In genomic region chr15:57376695-57377477, GRCh38 we compare ENCODE assay signal across 8 cellular contexts. TPM values are rescaled to one million over a fixed set of nuclear protein-coding genes. Genes with fewer than 3 reads are reported as not detected.
DNase-seq lines count a peak whose midpoint lies in the region; ATAC-seq, FAIRE-seq and TF ChIP-seq lines count a peak whose summit lies in the region.

No MANE protein-coding gene starts in this region.

- TF ChIP-seq CTCF in bronchial epithelial cell (IDR thresholded peaks at IDR 0.05; ENCODE audit: insufficient read depth, low read length, severe bottlenecking) (no peak), HepG2 (CRISPR knock-in tag; IDR thresholded peaks at IDR 0.05) (no peak)

- H3K4me3 ChIP-seq in bronchial epithelial cell (ENCODE audit: low read depth, low read length): peak overlapping the region; percentile 46
- H3K4me3 ChIP-seq in HepG2 (replicated peaks in 1 of 3; ENCODE audit: insufficient read depth in 1 of 3, low read depth in 2 of 3, low read length in 3 of 3): peak overlapping the region; percentile 67 to 85 (median 76)
- H3K4me3 ChIP-seq in thymus (ENCODE audit: low read length): peak overlapping the region; percentile 45

- no peak for TF ChIP-seq POLR2A in HepG2 (IDR thresholded peaks at IDR 0.05; ENCODE audit: insufficient read depth in 1 of 2, low read depth in 2 of 2, low read length in 2 of 2)

- peak overlapping the region; percentile 46 for H2AFZ ChIP-seq in HepG2 (ENCODE audit: low read length)

- peak overlapping the region; percentile 55 for H3K27ac ChIP-seq in HepG2 (ENCODE audit: extremely low read length, insufficient read depth, low read length)
- peak overlapping the region; percentile 20 for H3K27ac ChIP-seq in thymus (ENCODE audit: low read depth)

- H3K36me3 ChIP-seq in bronchial epithelial cell (ENCODE audit: control insufficient read depth, insufficient read depth, low read length) (no peaks in the 10 kb centered on the region), HepG2 (replicated peaks in 1 of 2; ENCODE audit: control insufficient read depth in 1 of 2, insufficient read depth in 2 of 2, low read length in 2 of 2) (no peaks in the 10 kb centered on the region), thymus (ENCODE audit: control insufficient read depth, insufficient read depth) (no peaks in the 10 kb centered on the region)

- TF ChIP-seq EP300 in HepG2 (IDR thresholded peaks at IDR 0.05; ENCODE audit: low read depth in 2 of 2, low read length in 2 of 2) (peak in 1 of 2 experiments; percentile 32; a peak in 1 of 4 replicates), HepG2 (CRISPR knock-in tag; IDR thresholded peaks at IDR 0.05; ENCODE audit: borderline replicate concordance) (no peak)

- peak overlapping the region; percentile 89 for H3K4me2 ChIP-seq in HepG2 (ENCODE audit: low read depth, low read length)

- CTCF ChIA-PET in HepG2 (lab: Yijun Ruan, JAX; ENCODE audit: low intra/inter-chr PET ratio, low total read pairs): interaction anchor here (2.4 kb wide), 1 partner anchor 151 kb away, joined by 5 read pairs; no protein-coding TSS in a partner anchor

- H3K9me3 ChIP-seq in HepG2 (ENCODE audit: low read length) (no peaks in the 10 kb centered on the region), thymus (ENCODE audit: control insufficient read depth) (no peaks in the 10 kb centered on the region)

- WGBS in HepG2 (ENCODE audit: low lambda C conversion rate): 0% methylated on average over 18 of the region's 49 CpGs
- 13% methylated on average over 49 of the region's 49 CpGs for WGBS in thymus

- FAIRE-seq in bronchial epithelial cell (lab: Jason Lieb, UNC): no peak
- peak; percentile 85 for FAIRE-seq in HepG2 (lab: Jason Lieb, UNC)

- no peaks in the 10 kb centered on the region for H4K20me1 ChIP-seq in HepG2 (ENCODE audit: insufficient read depth, low read length)

- DNase-seq in stimulated activated CD4-positive, alpha-beta T cell treated with anti-CD3 and anti-CD28 coated beads, Interleukin-15, amount 100 ng/mL, for 24 hours: peak; percentile 5
- no peak for DNase-seq in stimulated activated CD4-positive, alpha-beta T cell treated with anti-CD3 and anti-CD28 coated beads, Interleukin-12 subunit alpha, Interleukin-12 subunit beta, amount 100 ng/mL, for 4 hours
- peak; percentile 18 for DNase-seq in bronchial epithelial cell (ENCODE audit: low read depth)
- peak; percentile 66 for DNase-seq in HepG2 (ENCODE audit: low spot score)
- DNase-seq in activated effector memory CD4-positive, alpha-beta T cell treated with anti-CD3 and anti-CD28 coated beads, Interleukin-2, amount 50 U/mL, for 16 hours: no peak
- DNase-seq in activated CD4-positive, alpha-beta T cell treated with anti-CD3 and anti-CD28 coated beads, Interleukin-2, amount 50 U/mL, for 4 hours: no peak

- POLR2A ChIA-PET in HepG2 (lab: Yijun Ruan, JAX): interaction anchor here (0.7 to 1.3 kb wide), 5 partner anchors 9 to 101 kb away, joined by 3 to 8 read pairs (median 5); no protein-coding TSS in a partner anchor

- H3K4me1 ChIP-seq in HepG2 (ENCODE audit: insufficient read depth, low read length) (peaks cover 56% of the 10 kb centered on the region), thymus (ENCODE audit: control insufficient read depth, insufficient read depth, low read length) (no peaks in the 10 kb centered on the region)

- BruUV-seq in HepG2 (replicated peaks; lab: Mats Ljungman, UMichigan): no TSS peak

- in situ Hi-C loops in HepG2 (cut with HindIII; ENCODE audit: extremely low pct_ligation_motif_present, low pct_unique_long_range_greater_than_20kb): no loop called here

- peaks cover 9% of the 10 kb centered on the region for H3K79me2 ChIP-seq in HepG2 (ENCODE audit: insufficient read depth, low read length)

- peak overlapping the region; percentile 70 for H3K9ac ChIP-seq in HepG2 (ENCODE audit: insufficient read depth, low read depth, low read length)

- peaks cover 7% of the 10 kb centered on the region for H3K27me3 ChIP-seq in bronchial epithelial cell (ENCODE audit: control insufficient read depth, insufficient read depth, low read length)
- peaks cover 2 to 12% of the 10 kb centered on the region in 2 experiments; a peak in 2 of 5 replicates for H3K27me3 ChIP-seq in HepG2 (ENCODE audit: control insufficient read depth in 1 of 2, insufficient read depth in 2 of 2, low read length in 2 of 2)
- peaks cover 27% of the 10 kb centered on the region for H3K27me3 ChIP-seq in thymus (ENCODE audit: control insufficient read depth, insufficient read depth)

- TF ChIP-seq RAD21 in HepG2 (CRISPR knock-in tag; IDR thresholded peaks at IDR 0.05): no peak

- peak; percentile 81 for ATAC-seq in HepG2
- ATAC-seq in HG02759 (IDR thresholded peaks at IDR 0.05; ENCODE audit: unreplicated experiment): no peak

- intact Hi-C loops in HepG2 (cut with micrococcal nuclease; ENCODE audit: unreplicated experiment): loop anchor here (1.0 to 10.0 kb wide), 3 partner anchors 35 to 150 kb away; no protein-coding TSS in a partner anchor

TF ChIP-seq in HepG2, 621 proteins besides CTCF, POLR2A, EP300 and RAD21 (continues in another document):
- no peak for TF ChIP-seq IRF1 (CRISPR knock-in tag; IDR thresholded peaks at IDR 0.05; ENCODE audit: low read depth)
- no peak for TF ChIP-seq AFF4 (CRISPR knock-in tag; IDR thresholded peaks at IDR 0.05)

RNA-seq across cellular contexts. Expression of gene CGNL1, which starts 0.6 kb away (rescaled TPM):
- total RNA-seq in bronchial epithelial cell (0.53 and 1.5 TPM in 2 replicates), HepG2 (2016; rRNA removed; fragmentation: Illumina TruSeq; extraction: Trizol) (15.6 and 16.2 TPM in 2 replicates)
- total RNA-seq in HepG2 (2016; cell fraction: cytosol; rRNA removed; fragmentation: Illumina TruSeq; extraction: Trizol; ENCODE audit: low read depth): 7.7 and 9.4 TPM in 2 replicates
- total RNA-seq in HepG2 (2016; cell fraction: insoluble cytoplasmic fraction; rRNA removed; fragmentation: Illumina TruSeq; extraction: Trizol): 14.2 and 15.2 TPM in 2 replicates
- 8.3 and 8.9 TPM in 2 replicates for total RNA-seq in HepG2 (2016; cell fraction: membrane; rRNA removed; fragmentation: Illumina TruSeq; extraction: Trizol)
- 15.2 and 18.4 TPM in 2 replicates for total RNA-seq in HepG2 (2016; cell fraction: nucleus; rRNA removed; fragmentation: Illumina TruSeq; extraction: Trizol)
- polyA plus RNA-seq in HepG2 (2011; rRNA removed) (5.6 and 6.2 TPM in 2 replicates), thymus (5.7 TPM)
- 3.3 and 4.1 TPM in 2 replicates for polyA plus RNA-seq in HepG2 (2011; cell fraction: cytosol; rRNA removed)
- 8.2 and 8.8 TPM in 2 replicates for polyA plus RNA-seq in HepG2 (2011; cell fraction: nucleus; rRNA removed)
- 5.6 and 8.0 TPM in 2 replicates for polyA plus RNA-seq in HepG2 (2012)
- polyA plus RNA-seq in HepG2 (2016; cell fraction: cytosol; fragmentation: Illumina TruSeq; extraction: Trizol; ENCODE audit: low read depth): 0.40 and 0.80 TPM in 2 replicates
- 10.1 and 12.1 TPM in 2 replicates for polyA plus RNA-seq in HepG2 (2016; cell fraction: insoluble cytoplasmic fraction; fragmentation: Illumina TruSeq; extraction: Trizol; ENCODE audit: low read depth)
- polyA plus RNA-seq in HepG2 (2016; cell fraction: membrane; fragmentation: Illumina TruSeq; extraction: Trizol; ENCODE audit: low read depth): 1.1 and 1.4 TPM in 2 replicates
- 16.9 and 17.7 TPM in 2 replicates for polyA plus RNA-seq in HepG2 (2016; cell fraction: nucleus; fragmentation: Illumina TruSeq; extraction: Trizol; ENCODE audit: insufficient read depth, low read depth)
- polyA minus RNA-seq in HepG2 (2011; rRNA and poly(A)+ RNA removed; ENCODE audit: low replicate concordance): 12.1 TPM in 1 of 2 replicates, not detected in the other
- polyA minus RNA-seq in HepG2 (2011; cell fraction: cytosol; rRNA and poly(A)+ RNA removed): 7.9 and 9.0 TPM in 2 replicates
- 17.5 and 18.3 TPM in 2 replicates for polyA minus RNA-seq in HepG2 (2011; cell fraction: nucleus; rRNA and poly(A)+ RNA removed)

Comparison
In these comparisons a context has a peak if more than half of its experiments do, and no peak if none do; other contexts are left out.
1. DNase-seq: peak in stimulated activated CD4-positive, alpha-beta T cell treated with anti-CD3 and anti-CD28 coated beads, Interleukin-15, amount 100 ng/mL, for 24 hours (single experiment), bronchial epithelial cell (single experiment) and HepG2 (single experiment); none in stimulated activated CD4-positive, alpha-beta T cell treated with anti-CD3 and anti-CD28 coated beads, Interleukin-12 subunit alpha, Interleukin-12 subunit beta, amount 100 ng/mL, for 4 hours (single experiment), activated effector memory CD4-positive, alpha-beta T cell treated with anti-CD3 and anti-CD28 coated beads, Interleukin-2, amount 50 U/mL, for 16 hours (single experiment) and activated CD4-positive, alpha-beta T cell treated with anti-CD3 and anti-CD28 coated beads, Interleukin-2, amount 50 U/mL, for 4 hours (0 of 2).
2. Peak in every context shown above with its lines, with median percentiles within 50 percentile points of each other: H3K4me3 ChIP-seq.